22 cellular contexts compared by ENCODE assay signal in the genomic region with DNA sequence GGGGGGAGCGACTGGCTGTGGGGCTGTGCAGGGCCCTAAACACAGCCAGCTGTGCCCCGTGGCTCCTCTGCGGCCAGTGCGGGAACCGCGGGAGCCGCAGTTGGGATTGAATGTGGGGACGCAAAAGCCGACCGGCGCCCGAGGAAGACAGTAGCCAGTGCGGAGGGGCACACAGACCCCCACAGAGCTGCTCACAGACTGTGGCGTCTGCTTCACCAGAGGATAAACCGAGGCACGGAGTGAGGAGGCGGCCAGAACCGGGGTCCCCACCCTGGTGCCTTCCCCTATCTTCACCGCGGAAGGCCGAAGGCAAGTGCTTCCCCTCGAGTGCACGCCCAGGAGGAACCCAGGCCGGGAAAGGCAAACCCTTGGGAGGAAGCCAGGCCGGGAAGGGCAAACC. TPM values are rescaled to one million over a fixed set of nuclear protein-coding genes. Genes with fewer than 3 reads are reported as not detected.
A peak's percentile ranks its signal among the peaks of the same experiment; 100 is the strongest.
DNase-seq lines count a peak whose midpoint lies in the region; ATAC-seq, FAIRE-seq and TF ChIP-seq lines count a peak whose summit lies in the region.
"Had no signal": no experiment of that assay in that cellular context is flagged by ENCODE, and none has a peak within 500 bp of the region (broad histone marks: within the 10 kb centered on the region; RNA-seq: fewer than 3 reads in every experiment).

No MANE protein-coding gene starts in this region.

- TF ChIP-seq RAD21 in HepG2 (CRISPR knock-in tag; IDR thresholded peaks at IDR 0.05): no peak

- peaks cover 0 to 10% (median 4%) of the 10 kb centered on the region in 4 donors for H3K4me1 ChIP-seq in right lobe of liver
- H3K4me1 ChIP-seq in HepG2 (ENCODE audit: insufficient read depth, low read length): peaks cover 36% of the 10 kb centered on the region
- H3K4me1 ChIP-seq: A549 had no signal

- FAIRE-seq in HepG2 (lab: Jason Lieb, UNC): no peak
- FAIRE-seq: A549, HTR-8/SVneo had no signal

- H3K36me3 ChIP-seq in right lobe of liver (no peaks in the 10 kb centered on the region), HepG2 (replicated peaks in 1 of 2; ENCODE audit: control insufficient read depth in 1 of 2, insufficient read depth in 2 of 2, low read length in 2 of 2) (no peaks in the 10 kb centered on the region)

- H3K4me3 ChIP-seq in right lobe of liver (no peak overlapping the region), HepG2 (replicated peaks in 1 of 3; ENCODE audit: insufficient read depth in 1 of 3, low read depth in 2 of 3, low read length in 3 of 3) (no peak overlapping the region)
- H3K4me3 ChIP-seq: A549 had no signal

- DNase-seq in right lobe of liver (peak in 2 of 3 donors; percentile 60 to 62), HepG2 (ENCODE audit: low spot score) (no peak), left ventricle myocardium superior (peak; percentile 50), myocyte (ENCODE audit: low read depth) (peak; percentile 23), mucosa of gallbladder (ENCODE audit: low spot score) (no peak)
- DNase-seq in stimulated activated naive CD4-positive, alpha-beta T cell treated with Interleukin-2 at 50 U/mL for 16 hours (lab: John Stamatoyannopoulos, UW): no peak
- DNase-seq in activated CD4-positive, CD25-positive, alpha-beta regulatory T cell (lab: John Stamatoyannopoulos, UW): no peak
- DNase-seq: C1 segment of cervical spinal cord, DND-41, HCEC 1CT, Kasumi-1, MM.1S, NCI-H1092, NCI-H1436 treated with DMSO at 0.1 percent for 48 hours, NCI-H2029, NCI-H345, NCI-H524 treated with DMSO at 0.1 percent for 48 hours, PC-3, RPMI8226 had no signal

- WGBS in right lobe of liver (ENCODE audit: insufficient coverage, low coverage, low lambda C conversion rate, missing lambda C conversion rate): 29% methylated on average over 11 of the region's 25 CpGs
- 59% methylated on average over 14 of the region's 25 CpGs for WGBS in HepG2 (ENCODE audit: low lambda C conversion rate)

- H3K27ac ChIP-seq in right lobe of liver: no peak overlapping the region
- H3K27ac ChIP-seq in HepG2 (ENCODE audit: extremely low read length, insufficient read depth, low read length): no peak overlapping the region
- H3K27ac ChIP-seq: A549 had no signal

- BruUV-seq in HepG2 (replicated peaks; lab: Mats Ljungman, UMichigan): no TSS peak

- H3K27me3 ChIP-seq in right lobe of liver (no peaks in the 10 kb centered on the region), HepG2 (ENCODE audit: control insufficient read depth in 1 of 2, insufficient read depth in 2 of 2, low read length in 2 of 2) (peaks cover 26 to 47% of the 10 kb centered on the region in 2 experiments; a peak in 4 of 5 replicates)

- no peaks in the 10 kb centered on the region for H4K20me1 ChIP-seq in HepG2 (ENCODE audit: insufficient read depth, low read length)

- no peaks in the 10 kb centered on the region for H3K79me2 ChIP-seq in HepG2 (ENCODE audit: insufficient read depth, low read length)

- ATAC-seq in right lobe of liver: peak in 1 of 4 donors; percentile 15
- ATAC-seq in HepG2: no peak
- peak; percentile 42 for ATAC-seq in left ventricle myocardium superior
- ATAC-seq: A549 had no signal

- no peak for TF ChIP-seq EP300 in HepG2 (IDR thresholded peaks at IDR 0.05; ENCODE audit: low read depth in 2 of 2, low read length in 2 of 2)
- TF ChIP-seq EP300 in HepG2 (CRISPR knock-in tag; IDR thresholded peaks at IDR 0.05; ENCODE audit: borderline replicate concordance): no peak

- intact Hi-C loops in right lobe of liver (cut with DNase I) (no loop called here), HepG2 (cut with micrococcal nuclease; ENCODE audit: unreplicated experiment) (no loop called here), left ventricle myocardium superior (cut with micrococcal nuclease) (no loop called here)

- POLR2A ChIA-PET in HepG2 (lab: Yijun Ruan, JAX): no interaction called here

- H3K4me2 ChIP-seq in HepG2 (ENCODE audit: low read depth, low read length): no peak overlapping the region
- H3K4me2 ChIP-seq: A549 had no signal

- no peak for TF ChIP-seq CTCF in right lobe of liver (IDR thresholded peaks at IDR 0.05)
- no peak for TF ChIP-seq CTCF in HepG2 (CRISPR knock-in tag; IDR thresholded peaks at IDR 0.05)

- no peak overlapping the region for H2AFZ ChIP-seq in HepG2 (ENCODE audit: low read length)

- TF ChIP-seq POLR2A in right lobe of liver (IDR thresholded peaks at IDR 0.05) (no peak), HepG2 (IDR thresholded peaks at IDR 0.05; ENCODE audit: insufficient read depth in 1 of 2, low read depth in 2 of 2, low read length in 2 of 2) (no peak)

- no peaks in the 10 kb centered on the region for H3K9me3 ChIP-seq in right lobe of liver
- H3K9me3 ChIP-seq in HepG2 (ENCODE audit: low read length): no peaks in the 10 kb centered on the region
- H3K9me3 ChIP-seq: A549 had no signal

- CTCF ChIA-PET in HepG2 (lab: Yijun Ruan, JAX; ENCODE audit: low intra/inter-chr PET ratio, low total read pairs): no interaction called here

- H3K9ac ChIP-seq in HepG2 (ENCODE audit: insufficient read depth, low read depth, low read length): no peak overlapping the region

- in situ Hi-C loops in HepG2 (cut with HindIII; ENCODE audit: extremely low pct_ligation_motif_present, low pct_unique_long_range_greater_than_20kb): no loop called here

RNA-seq across cellular contexts. Expression of a gene that starts 8.7 kb away (rescaled TPM):
- 10 to 100 TPM in 1 of 6 experiments, 1 to 10 TPM in 5; 2.3 to 13.2 (median 6.0) TPM for total RNA-seq in right lobe of liver
- 12.9 and 18.7 TPM in 2 replicates for total RNA-seq in HepG2 (2016; rRNA removed; fragmentation: Illumina TruSeq; extraction: Trizol)
- total RNA-seq in HepG2 (2016; cell fraction: cytosol; rRNA removed; fragmentation: Illumina TruSeq; extraction: Trizol; ENCODE audit: low read depth): 49.1 and 56.2 TPM in 2 replicates
- total RNA-seq in HepG2 (2016; cell fraction: insoluble cytoplasmic fraction; rRNA removed; fragmentation: Illumina TruSeq; extraction: Trizol): 9.2 and 18.5 TPM in 2 replicates
- 52.4 and 62.3 TPM in 2 replicates for total RNA-seq in HepG2 (2016; cell fraction: membrane; rRNA removed; fragmentation: Illumina TruSeq; extraction: Trizol)
- total RNA-seq in HepG2 (2016; cell fraction: nucleus; rRNA removed; fragmentation: Illumina TruSeq; extraction: Trizol): 7.7 and 11.9 TPM in 2 replicates
- 13.2 and 15.3 TPM in 2 replicates for polyA plus RNA-seq in HepG2 (2011; rRNA removed)
- 12.8 and 25.5 TPM in 2 replicates for polyA plus RNA-seq in HepG2 (2011; cell fraction: cytosol; rRNA removed)
- 29.4 and 36.3 TPM in 2 replicates for polyA plus RNA-seq in HepG2 (2011; cell fraction: nucleus; rRNA removed)
- 6.6 and 7.8 TPM in 2 replicates for polyA plus RNA-seq in HepG2 (2012)
- 77.9 and 88.5 TPM in 2 replicates for polyA plus RNA-seq in HepG2 (2016; cell fraction: cytosol; fragmentation: Illumina TruSeq; extraction: Trizol; ENCODE audit: low read depth)
- polyA plus RNA-seq in HepG2 (2016; cell fraction: insoluble cytoplasmic fraction; fragmentation: Illumina TruSeq; extraction: Trizol; ENCODE audit: low read depth): 13.6 and 17.5 TPM in 2 replicates
- 69.4 and 73.4 TPM in 2 replicates for polyA plus RNA-seq in HepG2 (2016; cell fraction: membrane; fragmentation: Illumina TruSeq; extraction: Trizol; ENCODE audit: low read depth)
- 21.1 and 21.2 TPM in 2 replicates for polyA plus RNA-seq in HepG2 (2016; cell fraction: nucleus; fragmentation: Illumina TruSeq; extraction: Trizol; ENCODE audit: insufficient read depth, low read depth)
- polyA minus RNA-seq in HepG2 (2011; rRNA and poly(A)+ RNA removed; ENCODE audit: low replicate concordance): 1.1 and 27.0 TPM in 2 replicates
- polyA minus RNA-seq in HepG2 (2011; cell fraction: cytosol; rRNA and poly(A)+ RNA removed): 7.6 and 7.8 TPM in 2 replicates
- 2.3 and 2.6 TPM in 2 replicates for polyA minus RNA-seq in HepG2 (2011; cell fraction: nucleus; rRNA and poly(A)+ RNA removed)
- 1.7 TPM for total RNA-seq in left ventricle myocardium superior
- total RNA-seq in myocyte: 0.37 TPM in 1 of 2 replicates, not detected in the other
- polyA plus RNA-seq in myocyte (2012): not detected
- 2.4 TPM for total RNA-seq in mucosa of gallbladder

RNA-seq across cellular contexts. Expression of a gene that starts 12.7 kb away (rescaled TPM):
- total RNA-seq in right lobe of liver: 1 to 10 TPM in 1 of 6 experiments, under 1 TPM in 3, not detected in 2; 0.44 to 1.4 (median 0.58) TPM
- total RNA-seq in HepG2 (2016; rRNA removed; fragmentation: Illumina TruSeq; extraction: Trizol): 0.11 TPM in 1 of 2 replicates, not detected in the other
- not detected in 2 replicates for total RNA-seq in HepG2 (2016; cell fraction: cytosol; rRNA removed; fragmentation: Illumina TruSeq; extraction: Trizol; ENCODE audit: low read depth)
- total RNA-seq in HepG2 (2016; cell fraction: insoluble cytoplasmic fraction; rRNA removed; fragmentation: Illumina TruSeq; extraction: Trizol): 0.13 TPM in 1 of 2 replicates, not detected in the other
- not detected in 2 replicates for total RNA-seq in HepG2 (2016; cell fraction: membrane; rRNA removed; fragmentation: Illumina TruSeq; extraction: Trizol)
- not detected in 2 replicates for total RNA-seq in HepG2 (2016; cell fraction: nucleus; rRNA removed; fragmentation: Illumina TruSeq; extraction: Trizol)
- polyA plus RNA-seq in HepG2 (2011; rRNA removed): 0.12 TPM in 1 of 2 replicates, not detected in the other
- polyA plus RNA-seq in HepG2 (2011; cell fraction: cytosol; rRNA removed): not detected in 2 replicates
- polyA plus RNA-seq in HepG2 (2011; cell fraction: nucleus; rRNA removed): 0.80 and 1.5 TPM in 2 replicates
- polyA plus RNA-seq in HepG2 (2012): not detected in 2 replicates
- polyA plus RNA-seq in HepG2 (2016; cell fraction: cytosol; fragmentation: Illumina TruSeq; extraction: Trizol; ENCODE audit: low read depth): not detected in 2 replicates
- not detected in 2 replicates for polyA plus RNA-seq in HepG2 (2016; cell fraction: insoluble cytoplasmic fraction; fragmentation: Illumina TruSeq; extraction: Trizol; ENCODE audit: low read depth)
- not detected in 2 replicates for polyA plus RNA-seq in HepG2 (2016; cell fraction: membrane; fragmentation: Illumina TruSeq; extraction: Trizol; ENCODE audit: low read depth)
- polyA plus RNA-seq in HepG2 (2016; cell fraction: nucleus; fragmentation: Illumina TruSeq; extraction: Trizol; ENCODE audit: insufficient read depth, low read depth): 0.38 and 0.87 TPM in 2 replicates
- polyA minus RNA-seq in HepG2 (2011; rRNA and poly(A)+ RNA removed; ENCODE audit: low replicate concordance): not detected in 2 replicates
- polyA minus RNA-seq in HepG2 (2011; cell fraction: cytosol; rRNA and poly(A)+ RNA removed): not detected in 2 replicates
- polyA minus RNA-seq in HepG2 (2011; cell fraction: nucleus; rRNA and poly(A)+ RNA removed): 0.64 TPM in 1 of 2 replicates, not detected in the other
- not detected for total RNA-seq in left ventricle myocardium superior
- total RNA-seq in myocyte: 0.27 and 0.36 TPM in 2 replicates
- polyA plus RNA-seq in myocyte (2012): 1.00 TPM
- total RNA-seq in mucosa of gallbladder: 0.32 TPM
- total RNA-seq: G401 had no signal

RNA-seq across cellular contexts. Expression of a gene that starts 36.9 kb away (rescaled TPM):
- 100 to 1,000 TPM in 4 of 6 experiments, 10 to 100 TPM in 2; 85.9 to 147 (median 104) TPM for total RNA-seq in right lobe of liver
- total RNA-seq in HepG2 (2016; rRNA removed; fragmentation: Illumina TruSeq; extraction: Trizol): 66.2 and 76.7 TPM in 2 replicates
- total RNA-seq in HepG2 (2016; cell fraction: cytosol; rRNA removed; fragmentation: Illumina TruSeq; extraction: Trizol; ENCODE audit: low read depth): 98.5 and 108 TPM in 2 replicates
- total RNA-seq in HepG2 (2016; cell fraction: insoluble cytoplasmic fraction; rRNA removed; fragmentation: Illumina TruSeq; extraction: Trizol): 68.2 and 68.8 TPM in 2 replicates
- 163 and 168 TPM in 2 replicates for total RNA-seq in HepG2 (2016; cell fraction: membrane; rRNA removed; fragmentation: Illumina TruSeq; extraction: Trizol)
- total RNA-seq in HepG2 (2016; cell fraction: nucleus; rRNA removed; fragmentation: Illumina TruSeq; extraction: Trizol): 45.2 and 49.3 TPM in 2 replicates
- 327 and 345 TPM in 2 replicates for polyA plus RNA-seq in HepG2 (2011; rRNA removed)
- 278 and 286 TPM in 2 replicates for polyA plus RNA-seq in HepG2 (2011; cell fraction: cytosol; rRNA removed)
- polyA plus RNA-seq in HepG2 (2011; cell fraction: nucleus; rRNA removed): 169 and 179 TPM in 2 replicates
- polyA plus RNA-seq in HepG2 (2012): 196 and 197 TPM in 2 replicates
- 302 and 370 TPM in 2 replicates for polyA plus RNA-seq in HepG2 (2016; cell fraction: cytosol; fragmentation: Illumina TruSeq; extraction: Trizol; ENCODE audit: low read depth)
- polyA plus RNA-seq in HepG2 (2016; cell fraction: insoluble cytoplasmic fraction; fragmentation: Illumina TruSeq; extraction: Trizol; ENCODE audit: low read depth): 201 and 257 TPM in 2 replicates
- polyA plus RNA-seq in HepG2 (2016; cell fraction: membrane; fragmentation: Illumina TruSeq; extraction: Trizol; ENCODE audit: low read depth): 387 and 445 TPM in 2 replicates
- 156 and 160 TPM in 2 replicates for polyA plus RNA-seq in HepG2 (2016; cell fraction: nucleus; fragmentation: Illumina TruSeq; extraction: Trizol; ENCODE audit: insufficient read depth, low read depth)
- polyA minus RNA-seq in HepG2 (2011; rRNA and poly(A)+ RNA removed; ENCODE audit: low replicate concordance): 349 and 450 TPM in 2 replicates
- 168 and 187 TPM in 2 replicates for polyA minus RNA-seq in HepG2 (2011; cell fraction: cytosol; rRNA and poly(A)+ RNA removed)
- 63.1 and 70.6 TPM in 2 replicates for polyA minus RNA-seq in HepG2 (2011; cell fraction: nucleus; rRNA and poly(A)+ RNA removed)
- 172 TPM for total RNA-seq in left ventricle myocardium superior
- 52.5 and 61.7 TPM in 2 replicates for total RNA-seq in myocyte
- polyA plus RNA-seq in myocyte (2012): 424 TPM
- 338 TPM for total RNA-seq in mucosa of gallbladder

Comparison
In these comparisons a context has a peak if more than half of its experiments do, and no peak if none do; other contexts are left out.
1. DNase-seq: peak in right lobe of liver (2 of 3), left ventricle myocardium superior (single experiment) and myocyte (single experiment); none in HepG2 (single experiment), stimulated activated naive CD4-positive, alpha-beta T cell treated with Interleukin-2 at 50 U/mL for 16 hours (single experiment), activated CD4-positive, CD25-positive, alpha-beta regulatory T cell (0 of 4) and mucosa of gallbladder (single experiment).